8 cellular contexts compared by ENCODE assay signal in genomic region chr6:27472617-27473400, GRCh38. TPM values are rescaled to one million over a fixed set of nuclear protein-coding genes. Genes with fewer than 3 reads are reported as not detected.
DNase-seq lines count a peak whose midpoint lies in the region; ATAC-seq, FAIRE-seq and TF ChIP-seq lines count a peak whose summit lies in the region.

TSS of gene ZNF184 (minus strand) at chr6:27473105. CDS start at chr6:27472294, 811 bp downstream.

- TF ChIP-seq CTCF in GM12865 (IDR thresholded peaks at IDR 0.05; ENCODE audit: insufficient read depth, low read depth, low read length, missing control alignments) (no peak), SU-DHL-6 (IDR thresholded peaks at IDR 0.05; ENCODE audit: insufficient read depth, low read length, poor library complexity, severe bottlenecking) (peak; percentile 35), pancreas (IDR thresholded peaks at IDR 0.05) (no peak), tibial nerve (IDR thresholded peaks at IDR 0.05) (peak in 2 of 5 experiments; percentile 7 to 32)

- peak; percentile 79 to 94 for TF ChIP-seq EP300 in tibial nerve (IDR thresholded peaks at IDR 0.05)

- H3K27ac ChIP-seq in SU-DHL-6 (ENCODE audit: low read depth, low read length) (peak within 1 kb of the TSS; percentile 75), pancreas (peak within 1 kb of the TSS; percentile 92 to 97 (median 95)), tibial nerve (peak within 1 kb of the TSS; percentile 81 to 92 (median 87))

- H3K36me3 ChIP-seq in SU-DHL-6 (ENCODE audit: low read length) (peaks cover 28% of the 10 kb centered on the region), pancreas (no peaks in the 10 kb centered on the region), tibial nerve (peaks cover 0 to 22% (median 0%) of the 10 kb centered on the region in 3 donors)

- DNase-seq in GM12865 (ENCODE audit: low read depth) (peak; percentile 99), NCI-H128 (lab: John Stamatoyannopoulos, UW; ENCODE audit: unreplicated experiment) (peak; percentile 80), Right ventricle myocardium superior (peak; percentile 96), pancreas (peak; percentile 93 to 98 (median 97)), tibial nerve (ENCODE audit: low spot score in 2 of 2) (peak; percentile 88 to 89)
- DNase-seq in activated naive CD8-positive, alpha-beta T cell treated with anti-CD3 and anti-CD28 coated beads, Interleukin-2, amount 50 U/mL, for 16 hours (ENCODE audit: low read depth, low spot score) = peak; percentile 56

- intact Hi-C loops in Right ventricle myocardium superior (cut with DNase I) (loop anchor here (10.0 kb wide), 1 partner anchor 288 kb away; no protein-coding TSS in a partner anchor), pancreas (cut with DNase I) (no loop called here)

- H3K4me1 ChIP-seq in pancreas (peaks cover 0 to 16% (median 0%) of the 10 kb centered on the region in 3 donors), tibial nerve (peaks cover 0 to 34% (median 3%) of the 10 kb centered on the region in 4 donors)

- peak; percentile 93 for FAIRE-seq in pancreas (lab: Jason Lieb, UNC)

- WGBS in pancreas, 2 donors = 1% methylated on average over 56 of the region's 56 CpGs
- WGBS in tibial nerve, 2 donors = 1% methylated on average over 52 to 54 of the region's 56 CpGs

- H3K9me3 ChIP-seq in SU-DHL-6 (ENCODE audit: insufficient read depth, low read length) = no peaks in the 10 kb centered on the region
- no peaks in the 10 kb centered on the region for H3K9me3 ChIP-seq in pancreas
- H3K9me3 ChIP-seq in tibial nerve = no peaks in the 10 kb centered on the region

- H3K27me3 ChIP-seq in SU-DHL-6 (ENCODE audit: low read length) (no peaks in the 10 kb centered on the region), pancreas (no peaks in the 10 kb centered on the region), tibial nerve (no peaks in the 10 kb centered on the region)

- peaks cover 48% of the 10 kb centered on the region for H3K79me2 ChIP-seq in SU-DHL-6 (ENCODE audit: insufficient read depth, low read length)

- peak; percentile 68 to 82 for TF ChIP-seq POLR2A in tibial nerve (IDR thresholded peaks at IDR 0.05)

- H4K20me1 ChIP-seq in SU-DHL-6 (ENCODE audit: low read depth, low read length) = no peaks in the 10 kb centered on the region

- H3K9me2 ChIP-seq in SU-DHL-6 (replicated peaks; ENCODE audit: insufficient read depth, low read length) = no peaks in the 10 kb centered on the region

- peak within 1 kb of the TSS; percentile 74 for H3K4me3 ChIP-seq in GM12865 (ENCODE audit: low read depth, low read length)
- H3K4me3 ChIP-seq in SU-DHL-6 (ENCODE audit: insufficient read depth, low read length, poor library complexity, severe bottlenecking) = peak within 1 kb of the TSS; percentile 84
- H3K4me3 ChIP-seq in pancreas = peak within 1 kb of the TSS; percentile 52 to 86 (median 74)
- peak within 1 kb of the TSS; percentile 61 to 82 (median 80) for H3K4me3 ChIP-seq in tibial nerve

- peak within 1 kb of the TSS; percentile 80 for H3K9ac ChIP-seq in SU-DHL-6 (ENCODE audit: low read length)

- H3K4me2 ChIP-seq in SU-DHL-6 (ENCODE audit: low read depth, low read length, poor library complexity, severe bottlenecking) = peak within 1 kb of the TSS; percentile 96

- peaks cover 37% of the 10 kb centered on the region for H3F3A ChIP-seq in SU-DHL-6 (ENCODE audit: insufficient read depth)

- H2AFZ ChIP-seq in SU-DHL-6 (ENCODE audit: low read depth, low read length, severe bottlenecking) = peak within 1 kb of the TSS; percentile 93

- ATAC-seq in HG02678 (IDR thresholded peaks at IDR 0.05; ENCODE audit: unreplicated experiment) (peak; percentile 89), Right ventricle myocardium superior (ENCODE audit: poor library complexity) (peak; percentile 100), pancreas (peak; percentile 95 to 99 (median 96))

RNA-seq across cellular contexts. Expression of gene ZNF184, which starts in this region (rescaled TPM):
- total RNA-seq in Right ventricle myocardium superior (3.7 TPM), pancreas (1 to 10 TPM; 1.6 to 4.6 (median 2.6) TPM), tibial nerve (10 to 100 TPM in 2 of 4 donors, 1 to 10 TPM in 2; 6.1 to 10.7 (median 8.9) TPM)
- 1 to 10 TPM; 1.1 to 1.9 TPM for polyA plus RNA-seq in pancreas

Comparison
In these comparisons a context has a peak if more than half of its experiments do, and no peak if none do; other contexts are left out.
1. Peak in every context shown above with its lines: DNase-seq, ATAC-seq, H3K4me3 ChIP-seq and H3K27ac ChIP-seq.